In genomic region chr20:5650191-5650691, GRCh38 we compare ENCODE assay signal across 12 cellular contexts. TPM values are rescaled to one million over a fixed set of nuclear protein-coding genes. Genes with fewer than 3 reads are reported as not detected.
DNase-seq lines count a peak whose midpoint lies in the region; ATAC-seq and TF ChIP-seq lines count a peak whose summit lies in the region.
"Had no signal": no experiment of that assay in that cellular context is flagged by ENCODE, and none has a peak within 500 bp of the region (broad histone marks: within the 10 kb centered on the region; RNA-seq: fewer than 3 reads in every experiment).

No MANE protein-coding gene starts in this region.

- peak overlapping the region; percentile 74 for H3K9ac ChIP-seq in OCI-LY1 (ENCODE audit: low read length)

- no peaks in the 10 kb centered on the region for H3K79me2 ChIP-seq in OCI-LY1 (ENCODE audit: insufficient read depth, low read length)
- H3K79me2 ChIP-seq: hepatocyte had no signal

- peaks cover 15% of the 10 kb centered on the region; the same call in 1 of the 2 replicates for H3F3A ChIP-seq in OCI-LY1 (ENCODE audit: insufficient read depth, low read length)

- no peak overlapping the region for H3K27ac Mint-ChIP-seq in naive thymus-derived CD4-positive, alpha-beta T cell

- peak overlapping the region; percentile 99 for H3K27ac ChIP-seq in OCI-LY1 (ENCODE audit: low read depth, low read length, poor library complexity, severe bottlenecking)
- no peak overlapping the region for H3K27ac ChIP-seq in naive thymus-derived CD4-positive, alpha-beta T cell (ENCODE audit: low read depth, low read length)
- H3K27ac ChIP-seq: hepatocyte had no signal

- peaks cover 0 to 4% (median 0%) of the 10 kb centered on the region in 5 donors for H3K36me3 Mint-ChIP-seq in naive thymus-derived CD4-positive, alpha-beta T cell

- H3K4me1 ChIP-seq in OCI-LY1 (ENCODE audit: insufficient read depth, low read length, severe bottlenecking), result peaks cover 89% of the 10 kb centered on the region
- H3K4me1 ChIP-seq in naive thymus-derived CD4-positive, alpha-beta T cell (ENCODE audit: control insufficient read depth in 2 of 2, insufficient read depth in 2 of 2, low read length in 2 of 2), result peaks cover 0 to 17% of the 10 kb centered on the region in 2 donors

- peaks cover 0 to 3% (median 0%) of the 10 kb centered on the region in 11 donors for H3K9me3 Mint-ChIP-seq in naive thymus-derived CD4-positive, alpha-beta T cell

- intact Hi-C loops in naive thymus-derived CD4-positive, alpha-beta T cell (cut with micrococcal nuclease), result no loop called here

- H4K20me1 ChIP-seq in OCI-LY1 (ENCODE audit: insufficient read depth, low read length), result no peaks in the 10 kb centered on the region

- H3K9me3 ChIP-seq in OCI-LY1 (ENCODE audit: low read length), result no peaks in the 10 kb centered on the region
- H3K9me3 ChIP-seq in naive thymus-derived CD4-positive, alpha-beta T cell (ENCODE audit: control insufficient read depth in 2 of 3, low read length in 3 of 3), result no peaks in the 10 kb centered on the region
- H3K9me3 ChIP-seq: Caco-2 had no signal

- no peak overlapping the region for H3K4me3 Mint-ChIP-seq in naive thymus-derived CD4-positive, alpha-beta T cell

- POLR2A ChIA-PET in naive thymus-derived CD4-positive, alpha-beta T cell (lab: Charles Lee), result no interaction called here

- H3K4me2 ChIP-seq in OCI-LY1 (ENCODE audit: low read length), result peak overlapping the region; percentile 44
- H3K4me2 ChIP-seq: hepatocyte had no signal

- H3K4me3 ChIP-seq in OCI-LY1 (ENCODE audit: low read depth, low read length, poor library complexity, severe bottlenecking), result no peak overlapping the region
- no peak overlapping the region for H3K4me3 ChIP-seq in naive thymus-derived CD4-positive, alpha-beta T cell (ENCODE audit: low read length)
- H3K4me3 ChIP-seq: hepatocyte had no signal

- H3K9me2 ChIP-seq in OCI-LY1 (ENCODE audit: low read depth, low read length), result no peaks in the 10 kb centered on the region

- H3K27me3 ChIP-seq in OCI-LY1 (ENCODE audit: insufficient read depth, low read length), result no peaks in the 10 kb centered on the region
- H3K27me3 ChIP-seq in naive thymus-derived CD4-positive, alpha-beta T cell (ENCODE audit: control insufficient read depth in 2 of 2, insufficient read depth in 2 of 2, low read length in 2 of 2), result no peaks in the 10 kb centered on the region
- H3K27me3 ChIP-seq: hepatocyte had no signal

- no peaks in the 10 kb centered on the region for H3K36me3 ChIP-seq in OCI-LY1 (ENCODE audit: insufficient read depth, low read length)
- no peaks in the 10 kb centered on the region for H3K36me3 ChIP-seq in naive thymus-derived CD4-positive, alpha-beta T cell (ENCODE audit: control insufficient read depth in 2 of 3, insufficient read depth in 3 of 3, low read length in 3 of 3)

- TF ChIP-seq CTCF in OCI-LY1 (IDR thresholded peaks at IDR 0.05; ENCODE audit: low read length), result no peak

- CTCF ChIA-PET in naive thymus-derived CD4-positive, alpha-beta T cell (lab: Charles Lee), result no interaction called here

- H2AFZ ChIP-seq in OCI-LY1 (ENCODE audit: low read length), result no peak overlapping the region
- H2AFZ ChIP-seq: hepatocyte had no signal

- no peak for DNase-seq in naive thymus-derived CD4-positive, alpha-beta T cell
- DNase-seq in stimulated activated naive CD4-positive, alpha-beta T cell (lab: John Stamatoyannopoulos, UW), result no peak
- DNase-seq in NCI-H774 (lab: John Stamatoyannopoulos, UW), result no peak
- DNase-seq in NCI-H2196 (lab: John Stamatoyannopoulos, UW; ENCODE audit: unreplicated experiment), result no peak
- DNase-seq: Caco-2, midbrain, SHP77 treated with DMSO at 0.1 percent for 48 hours had no signal

- no peaks in the 10 kb centered on the region for H3K27me3 Mint-ChIP-seq in naive thymus-derived CD4-positive, alpha-beta T cell

- H3K4me1 Mint-ChIP-seq in naive thymus-derived CD4-positive, alpha-beta T cell, result peaks cover 7 to 34% (median 27%) of the 10 kb centered on the region in 7 donors

- peak; percentile 27 for ATAC-seq in GM18517 (IDR thresholded peaks at IDR 0.05; ENCODE audit: unreplicated experiment)
- ATAC-seq in GM21786 (IDR thresholded peaks at IDR 0.05; ENCODE audit: unreplicated experiment), result peak; percentile 23
- ATAC-seq in naive thymus-derived CD4-positive, alpha-beta T cell, result peak; percentile 15
- ATAC-seq in HG02588 (IDR thresholded peaks at IDR 0.05; ENCODE audit: unreplicated experiment), result no peak

RNA-seq across cellular contexts. Expression of gene GPCPD1, which starts 39.4 kb away (rescaled TPM):
- 100 to 1,000 TPM in 2 of 5 experiments, 10 to 100 TPM in 3; 27.9 to 208 (median 76.5) TPM for total RNA-seq in naive thymus-derived CD4-positive, alpha-beta T cell
- 10 to 100 TPM; 24.8 to 37.1 TPM for polyA plus RNA-seq in naive thymus-derived CD4-positive, alpha-beta T cell
